ENCODE assay signal across 24 cellular contexts in genomic region chr11:121931121-121931520, GRCh38.
"Had no signal": no experiment of that assay in that cellular context is flagged by ENCODE, and none has a peak within 500 bp of the region (broad histone marks: within the 10 kb centered on the region; RNA-seq: fewer than 3 reads in every experiment).

No MANE protein-coding gene starts in this region.

- FAIRE-seq: small intestine, urothelium cell line had no signal

- H3K9ac ChIP-seq: neural progenitor cell, parathyroid adenoma had no signal

- H3K9me3 ChIP-seq: ovary, psoas muscle, sigmoid colon, stomach, thoracic aorta, thyroid gland, tibial nerve, upper lobe of left lung, vagina had no signal

- H3K27ac ChIP-seq: neural progenitor cell, parathyroid adenoma, psoas muscle, stomach, thoracic aorta, upper lobe of left lung, vagina had no signal

- H3K79me2 ChIP-seq: parathyroid adenoma had no signal

- H2AFZ ChIP-seq: neural progenitor cell, parathyroid adenoma had no signal

- H3K4me1 ChIP-seq: parathyroid adenoma had no signal

- H3K27me3 ChIP-seq: ovary, sigmoid colon, stomach, thyroid gland, tibial nerve, vagina had no signal

- DNase-seq: natural killer cell; occipital lobe; ovary; posterior cingulate gyrus; psoas muscle; right cardiac atrium; sigmoid colon; small intestine; stimulated activated CD4-positive, alpha-beta T cell treated with anti-CD3 and anti-CD28 coated beads, Interleukin-15, amount 100 ng/mL, for 24 hours; stimulated activated CD4-positive, alpha-beta T cell treated with anti-CD3 and anti-CD28 coated beads, Interleukin-2, amount 100 ng/mL, for 24 hours; stimulated activated CD4-positive, alpha-beta T cell treated with anti-CD3 and anti-CD28 coated beads, Interleukin-2, amount 100 ng/mL, for 48 hours; stimulated activated CD4-positive, alpha-beta T cell treated with anti-CD3 and anti-CD28 coated beads, Interleukin-4, amount 100 ng/mL, for 24 hours; stimulated activated naive B cell treated with anti-CD40 and anti-IgM and Interleukin-4, amounts not matched to agents 10 μg/mL and 1 μg/mL and 100 μg/mL, for 72 hours; stimulated activated naive CD4-positive, alpha-beta T cell treated with Interleukin-2 at 50 U/mL for 16 hours; stomach; thyroid gland; upper lobe of left lung had no signal

- ATAC-seq: natural killer cell; psoas muscle; right cardiac atrium; stimulated activated effector memory CD8-positive, alpha-beta T cell treated with anti-CD3 and anti-CD28 coated beads, Interleukin-12 subunit alpha, Interleukin-12 subunit beta, amount 100 ng/mL, for 72 hours had no signal

- H3K36me3 ChIP-seq: neural progenitor cell, ovary, sigmoid colon, stomach, thoracic aorta, thyroid gland, tibial nerve, upper lobe of left lung, vagina had no signal

- H3K4me3 ChIP-seq: ovary, thyroid gland, upper lobe of left lung had no signal
